ENCODE assay signal across 16 cellular contexts in genomic region chr11:107696140-107696539, GRCh38. TPM values are rescaled to one million over a fixed set of nuclear protein-coding genes. Genes with fewer than 3 reads are reported as not detected.
A peak's percentile ranks its signal among the peaks of the same experiment; 100 is the strongest.
DNase-seq lines count a peak whose midpoint lies in the region; ATAC-seq and TF ChIP-seq lines count a peak whose summit lies in the region.
"Had no signal": no experiment of that assay in that cellular context is flagged by ENCODE, and none has a peak within 500 bp of the region (broad histone marks: within the 10 kb centered on the region; RNA-seq: fewer than 3 reads in every experiment).

No MANE protein-coding gene starts in this region.

- H3K36me3 Mint-ChIP-seq in activated naive CD4-positive, alpha-beta T cell treated with anti-CD3 and anti-CD28 coated beads, Interleukin-2, amount 10 ng/mL, durations not matched to agents 7 days and 5 days: no peaks in the 10 kb centered on the region
- H3K36me3 Mint-ChIP-seq: activated CD8-positive, alpha-beta memory T cell treated with anti-CD3 and anti-CD28 coated beads, Interleukin-2, amount 10 ng/mL, durations not matched to agents 7 days and 5 days; IgD-negative memory B cell had no signal

- no peak overlapping the region for H3K4me2 ChIP-seq in hepatocyte
- H3K4me2 ChIP-seq: BLaER1 treated with 17β-estradiol and CSF1 and Interleukin-3, amounts not matched to agents 10 nM and 100 nM had no signal

- no peaks in the 10 kb centered on the region for H3K9me2 ChIP-seq in hepatocyte (replicated peaks; ENCODE audit: insufficient read depth)

- no peak for DNase-seq in right cardiac atrium
- DNase-seq in Right ventricle myocardium inferior (ENCODE audit: missing footprints): no peak
- DNase-seq in amniotic stem cell (lab: John Stamatoyannopoulos, UW): peak; percentile 65
- DNase-seq in hepatocyte (ENCODE audit: low spot score): peak; percentile 59
- DNase-seq in aorta: no peak
- no peak for DNase-seq in T-helper 2 cell
- no peak for DNase-seq in activated naive CD4-positive, alpha-beta T cell treated with anti-CD3 and anti-CD28 coated beads, Interleukin-2, amount 10 ng/mL, durations not matched to agents 7 days and 5 days
- DNase-seq: activated CD8-positive, alpha-beta memory T cell treated with anti-CD3 and anti-CD28 coated beads, Interleukin-2, amount 10 ng/mL, durations not matched to agents 7 days and 5 days; central memory CD4-positive, alpha-beta T cell; NCI-H345; uterus had no signal

- H3K79me2 ChIP-seq in hepatocyte: no peaks in the 10 kb centered on the region
- H3K79me2 ChIP-seq: parathyroid adenoma had no signal

- peak; percentile 64 to 86 for ATAC-seq in right cardiac atrium
- ATAC-seq in Right ventricle myocardium inferior: no peak
- ATAC-seq in aorta (ENCODE audit: low FRiP score): peak; percentile 27
- ATAC-seq in HG03571 (IDR thresholded peaks at IDR 0.05; ENCODE audit: unreplicated experiment): no peak
- ATAC-seq: activated CD8-positive, alpha-beta memory T cell treated with anti-CD3 and anti-CD28 coated beads, Interleukin-2, amount 10 ng/mL, durations not matched to agents 7 days and 5 days had no signal

- H3K27ac Mint-ChIP-seq in activated naive CD4-positive, alpha-beta T cell treated with anti-CD3 and anti-CD28 coated beads, Interleukin-2, amount 10 ng/mL, durations not matched to agents 7 days and 5 days: no peak overlapping the region
- H3K27ac Mint-ChIP-seq: activated CD8-positive, alpha-beta memory T cell treated with anti-CD3 and anti-CD28 coated beads, Interleukin-2, amount 10 ng/mL, durations not matched to agents 7 days and 5 days; IgD-negative memory B cell had no signal

- no peak overlapping the region for H2AFZ ChIP-seq in hepatocyte
- H2AFZ ChIP-seq: parathyroid adenoma had no signal

- 18% methylated on average over 1 of the region's 1 CpG for WGBS in right cardiac atrium
- 10% methylated on average over 1 of the region's 1 CpG for WGBS in hepatocyte (ENCODE audit: low lambda C conversion rate, missing lambda C conversion rate)
- 2 to 3% methylated on average over 1 of the region's 1 CpG for WGBS in aorta, 2 donors

- TF ChIP-seq CTCF in hepatocyte (IDR thresholded peaks at IDR 0.05; ENCODE audit: poor library complexity): no peak

- no peak overlapping the region for H3K4me3 Mint-ChIP-seq in activated naive CD4-positive, alpha-beta T cell treated with anti-CD3 and anti-CD28 coated beads, Interleukin-2, amount 10 ng/mL, durations not matched to agents 7 days and 5 days
- H3K4me3 Mint-ChIP-seq: activated CD8-positive, alpha-beta memory T cell treated with anti-CD3 and anti-CD28 coated beads, Interleukin-2, amount 10 ng/mL, durations not matched to agents 7 days and 5 days; IgD-negative memory B cell had no signal

- H3K27me3 ChIP-seq in right cardiac atrium (ENCODE audit: control insufficient read depth, insufficient read depth) (no peaks in the 10 kb centered on the region), hepatocyte (no peaks in the 10 kb centered on the region), aorta (ENCODE audit: control insufficient read depth in 1 of 2, insufficient read depth in 2 of 2, low read length in 1 of 2) (no peaks in the 10 kb centered on the region)
- H3K27me3 ChIP-seq: BLaER1 treated with 17β-estradiol and CSF1 and Interleukin-3, amounts not matched to agents 10 nM and 100 nM; uterus had no signal

- no peaks in the 10 kb centered on the region for H3K4me1 Mint-ChIP-seq in activated naive CD4-positive, alpha-beta T cell treated with anti-CD3 and anti-CD28 coated beads, Interleukin-2, amount 10 ng/mL, durations not matched to agents 7 days and 5 days
- H3K4me1 Mint-ChIP-seq: activated CD8-positive, alpha-beta memory T cell treated with anti-CD3 and anti-CD28 coated beads, Interleukin-2, amount 10 ng/mL, durations not matched to agents 7 days and 5 days; IgD-negative memory B cell had no signal

- CTCF ChIA-PET in activated naive CD4-positive, alpha-beta T cell treated with anti-CD3 and anti-CD28 coated beads, Interleukin-2, amount 10 ng/mL, durations not matched to agents 7 days and 5 days (lab: Charles Lee): interaction anchor here (0.8 kb wide), 1 partner anchor 12 kb away, joined by 3 read pairs; no protein-coding TSS in a partner anchor

- intact Hi-C loops in right cardiac atrium (cut with DNase I): no loop called here
- intact Hi-C loops in Right ventricle myocardium inferior (cut with DNase I): no loop called here
- intact Hi-C loops in aorta (cut with DNase I): no loop called here

- no peaks in the 10 kb centered on the region for H3K36me3 ChIP-seq in hepatocyte (replicated peaks; ENCODE audit: insufficient read depth, low read depth)
- no peaks in the 10 kb centered on the region for H3K36me3 ChIP-seq in aorta (ENCODE audit: control insufficient read depth in 1 of 2, insufficient read depth in 2 of 2, low read length in 1 of 2)
- H3K36me3 ChIP-seq: BLaER1 treated with 17β-estradiol and CSF1 and Interleukin-3, amounts not matched to agents 10 nM and 100 nM; uterus had no signal

- H3K27ac ChIP-seq in right cardiac atrium (ENCODE audit: low read length): no peak overlapping the region
- peak overlapping the region; percentile 22 for H3K27ac ChIP-seq in hepatocyte
- no peak overlapping the region for H3K27ac ChIP-seq in aorta (ENCODE audit: low read depth in 1 of 2, low read length in 2 of 2)
- H3K27ac ChIP-seq: BLaER1 treated with 17β-estradiol and CSF1 and Interleukin-3, amounts not matched to agents 10 nM and 100 nM; parathyroid adenoma had no signal

- H3K4me1 ChIP-seq in right cardiac atrium (ENCODE audit: control insufficient read depth, insufficient read depth, low read length): peaks cover 4% of the 10 kb centered on the region
- no peaks in the 10 kb centered on the region for H3K4me1 ChIP-seq in hepatocyte (ENCODE audit: insufficient read depth)
- peaks cover 0 to 2% of the 10 kb centered on the region in 2 donors for H3K4me1 ChIP-seq in aorta (ENCODE audit: control insufficient read depth in 1 of 2, insufficient read depth in 2 of 2, low read length in 2 of 2)
- H3K4me1 ChIP-seq: parathyroid adenoma, uterus had no signal

- H3K4me3 ChIP-seq in right cardiac atrium (ENCODE audit: low read length) (no peak overlapping the region), hepatocyte (no peak overlapping the region), aorta (ENCODE audit: low read length in 2 of 2) (no peak overlapping the region)
- H3K4me3 ChIP-seq: BLaER1 treated with 17β-estradiol and CSF1 and Interleukin-3, amounts not matched to agents 10 nM and 100 nM; uterus had no signal

- peaks cover 6% of the 10 kb centered on the region for H3K27me3 Mint-ChIP-seq in activated naive CD4-positive, alpha-beta T cell treated with anti-CD3 and anti-CD28 coated beads, Interleukin-2, amount 10 ng/mL, durations not matched to agents 7 days and 5 days

- no peaks in the 10 kb centered on the region for H4K20me1 ChIP-seq in hepatocyte (ENCODE audit: insufficient read depth, poor library complexity, severe bottlenecking)
- H4K20me1 ChIP-seq: BLaER1 treated with 17β-estradiol and CSF1 and Interleukin-3, amounts not matched to agents 10 nM and 100 nM had no signal

- H3K9me3 ChIP-seq in right cardiac atrium (ENCODE audit: control insufficient read depth, low read length) (no peaks in the 10 kb centered on the region), hepatocyte (ENCODE audit: low read depth) (no peaks in the 10 kb centered on the region), aorta (ENCODE audit: control insufficient read depth, low read length) (no peaks in the 10 kb centered on the region)
- H3K9me3 ChIP-seq: uterus had no signal

- H3K9me3 Mint-ChIP-seq in activated naive CD4-positive, alpha-beta T cell treated with anti-CD3 and anti-CD28 coated beads, Interleukin-2, amount 10 ng/mL, durations not matched to agents 7 days and 5 days: no peaks in the 10 kb centered on the region
- H3K9me3 Mint-ChIP-seq: IgD-negative memory B cell had no signal

RNA-seq across cellular contexts. Expression of gene SLN, which starts 15.7 kb away (rescaled TPM):
- 1,000 to 10,000 TPM in 3 of 4 donors, 100 to 1,000 TPM in 1; 753 to 2,517 (median 1,525) TPM for total RNA-seq in right cardiac atrium
- 2,787 TPM for polyA plus RNA-seq in right cardiac atrium
- total RNA-seq in Right ventricle myocardium inferior: 23.2 TPM
- 3.1 and 13.7 TPM in 2 replicates for total RNA-seq in hepatocyte
- polyA plus RNA-seq in hepatocyte: 15.8 and 56.5 TPM in 2 replicates
- 1 to 10 TPM; 1.0 to 7.7 TPM for total RNA-seq in aorta
- not detected for polyA plus RNA-seq in aorta
- total RNA-seq: activated CD8-positive, alpha-beta memory T cell treated with anti-CD3 and anti-CD28 coated beads, Interleukin-2, amount 10 ng/mL, durations not matched to agents 7 days and 5 days; T-helper 1 cell treated with Interleukin-12 subunit alpha and Interleukin-12 subunit beta and Interleukin-4 antibody, amounts not matched to agents 30 ng/mL and 1 ng/mL, for 36 hours had no signal
- polyA plus RNA-seq: IgD-negative memory B cell had no signal

Comparison
In these comparisons a context has a peak if more than half of its experiments do, and no peak if none do; other contexts are left out.
1. ATAC-seq: peak in right cardiac atrium (2 of 2) and aorta (single experiment); none in Right ventricle myocardium inferior (single experiment) and HG03571 (single experiment).
2. RNA of gene SLN, which starts 15.7 kb away (total RNA-seq): 753 to 2,517 TPM in right cardiac atrium; 23.2 TPM in Right ventricle myocardium inferior (single experiment), 3.1 to 13.7 TPM in hepatocyte and 1.0 to 7.7 TPM in aorta; every median in the first group is over 10 times any median in the second.
3. DNase-seq: peak in amniotic stem cell (single experiment) and hepatocyte (single experiment); none in right cardiac atrium (0 of 3), Right ventricle myocardium inferior (single experiment), aorta (0 of 2), T-helper 2 cell (0 of 5) and activated naive CD4-positive, alpha-beta T cell treated with anti-CD3 and anti-CD28 coated beads, Interleukin-2, amount 10 ng/mL, durations not matched to agents 7 days and 5 days (single experiment).